1 cellular context compared by ENCODE assay signal in genomic region chr9:128115187-128116103, GRCh38.
TF ChIP-seq lines count a peak whose summit lies in the region.

No MANE protein-coding gene starts in this region.

TF ChIP-seq in K562, 482 proteins besides CTCF, POLR2A, EP300 and RAD21 (continued from another document and continues in another):
- peak; percentile 93 for TF ChIP-seq MTA2 (IDR thresholded peaks at IDR 0.05; ENCODE audit: low read depth)
- peak; percentile 98 for TF ChIP-seq ZNF592 (IDR thresholded peaks at IDR 0.05)
- TF ChIP-seq MYNN (IDR thresholded peaks at IDR 0.05) = peak; percentile 95
- TF ChIP-seq MYNN (CRISPR knock-in tag; IDR thresholded peaks at IDR 0.05) = no peak
- peak; percentile 58; the same call in 1 of the 2 replicates for TF ChIP-seq BHLHE40 (IDR thresholded peaks at IDR 0.05; ENCODE audit: low read length)
- peak; percentile 91 for TF ChIP-seq ETS1 (conservative IDR thresholded peaks at IDR 0.05; ENCODE audit: control insufficient read depth, low read depth, low read length)
- peak; percentile 98 for TF ChIP-seq CBFA2T3 (IDR thresholded peaks at IDR 0.05)
- 0 out of 2 replicates have a peak, but pooled peaks have one; percentile 24 for TF ChIP-seq ZNF830 (CRISPR knock-in tag; IDR thresholded peaks at IDR 0.05)
- no peak for TF ChIP-seq ZNF3 (CRISPR knock-in tag; IDR thresholded peaks at IDR 0.05)
- peak; percentile 59 to 79; a peak in 2 of 4 replicates for TF ChIP-seq HDAC1 (IDR thresholded peaks at IDR 0.05)
- peak; percentile 65; the same call in 1 of the 2 replicates for TF ChIP-seq ZBTB2 (IDR thresholded peaks at IDR 0.05)
- TF ChIP-seq NFIC (IDR thresholded peaks at IDR 0.05) = peak; percentile 87
- peak in 1 of 2 experiments; percentile 96; a peak in 2 of 4 replicates for TF ChIP-seq ZMIZ1 (IDR thresholded peaks at IDR 0.05; ENCODE audit: low read depth in 2 of 2, low read length in 2 of 2)
- no peak for TF ChIP-seq ZNF175 (CRISPR knock-in tag; IDR thresholded peaks at IDR 0.05; ENCODE audit: low read depth)
- peak; percentile 85 for TF ChIP-seq USF1 (CRISPR knock-in tag; IDR thresholded peaks at IDR 0.05)
- 0 out of 2 replicates have a peak, but pooled peaks have one; percentile 23 for TF ChIP-seq JUN (IDR thresholded peaks at IDR 0.05; ENCODE audit: borderline replicate concordance, low read depth, low read length)
- TF ChIP-seq JUN (CRISPR knock-in tag; IDR thresholded peaks at IDR 0.05; ENCODE audit: borderline replicate concordance) = no peak
- peak; percentile 89; the same call in 1 of the 2 replicates for TF ChIP-seq ZNF395 (CRISPR knock-in tag; IDR thresholded peaks at IDR 0.05)
- TF ChIP-seq MEIS2 (IDR thresholded peaks at IDR 0.05; ENCODE audit: partially characterized antibody) = peak; percentile 97
- peak; percentile 93 for TF ChIP-seq GATAD2B (IDR thresholded peaks at IDR 0.05; ENCODE audit: borderline replicate concordance)
- peak; percentile 71 to 82 for TF ChIP-seq TBL1XR1 (IDR thresholded peaks at IDR 0.05; ENCODE audit: low read length in 2 of 2)
- TF ChIP-seq ZNF507 (tag; conservative IDR thresholded peaks at IDR 0.05) = no peak
- peak; percentile 83 for TF ChIP-seq NEUROD1 (IDR thresholded peaks at IDR 0.05; ENCODE audit: borderline replicate concordance, low read depth, low read length, partially characterized antibody)
- peak; percentile 85; the same call in 1 of the 2 replicates for TF ChIP-seq ZNF583 (CRISPR knock-in tag; IDR thresholded peaks at IDR 0.05)
- TF ChIP-seq ZHX1 (conservative IDR thresholded peaks at IDR 0.05; ENCODE audit: low read length) = no peak
- TF ChIP-seq REST (CRISPR knock-in tag; IDR thresholded peaks at IDR 0.05; ENCODE audit: low read depth) = no peak
- TF ChIP-seq TCF3 (CRISPR knock-in tag; IDR thresholded peaks at IDR 0.05) = peak; percentile 99
- no peak for TF ChIP-seq SUPT5H (IDR thresholded peaks at IDR 0.05)
- TF ChIP-seq RCOR1 (IDR thresholded peaks at IDR 0.05; ENCODE audit: borderline replicate concordance in 1 of 2, low read depth in 2 of 2, low read length in 2 of 2) = peak; percentile 80 to 94; a peak in 3 of 4 replicates
- no peak for TF ChIP-seq SRF (CRISPR knock-in tag; IDR thresholded peaks at IDR 0.05)
- TF ChIP-seq NONO (IDR thresholded peaks at IDR 0.05; ENCODE audit: low read depth in 2 of 2, low read length in 1 of 2) = peak in 1 of 2 experiments; percentile 87; a peak in 2 of 4 replicates
- 0 out of 2 replicates have a peak, but pooled peaks have one; percentile 22 for TF ChIP-seq ZNF76 (CRISPR knock-in tag; IDR thresholded peaks at IDR 0.05; ENCODE audit: borderline replicate concordance)
- no peak for TF ChIP-seq IRF1 (CRISPR knock-in tag; IDR thresholded peaks at IDR 0.05; ENCODE audit: borderline replicate concordance)
- peak; percentile 66; the same call in 1 of the 2 replicates for TF ChIP-seq PTBP1 (IDR thresholded peaks at IDR 0.05; ENCODE audit: low read depth, low read length)
- TF ChIP-seq CBX3 (IDR thresholded peaks at IDR 0.05; ENCODE audit: borderline replicate concordance in 1 of 2, low read length in 2 of 2) = no peak
- peak; percentile 33 for TF ChIP-seq PHF20 (IDR thresholded peaks at IDR 0.05; ENCODE audit: partially characterized antibody)
- TF ChIP-seq ZZZ3 (IDR thresholded peaks at IDR 0.05) = no peak
- TF ChIP-seq ZNF431 (CRISPR knock-in tag; IDR thresholded peaks at IDR 0.05) = 0 out of 2 replicates have a peak, but pooled peaks have one; percentile 49
- TF ChIP-seq HCFC1 (IDR thresholded peaks at IDR 0.05; ENCODE audit: low read depth, low read length) = 0 out of 2 replicates have a peak, but pooled peaks have one; percentile 13
- TF ChIP-seq ARID1B (IDR thresholded peaks at IDR 0.05) = peak; percentile 98
